Comparison of ENCODE assay signal across 2 cellular contexts in the genomic region with DNA sequence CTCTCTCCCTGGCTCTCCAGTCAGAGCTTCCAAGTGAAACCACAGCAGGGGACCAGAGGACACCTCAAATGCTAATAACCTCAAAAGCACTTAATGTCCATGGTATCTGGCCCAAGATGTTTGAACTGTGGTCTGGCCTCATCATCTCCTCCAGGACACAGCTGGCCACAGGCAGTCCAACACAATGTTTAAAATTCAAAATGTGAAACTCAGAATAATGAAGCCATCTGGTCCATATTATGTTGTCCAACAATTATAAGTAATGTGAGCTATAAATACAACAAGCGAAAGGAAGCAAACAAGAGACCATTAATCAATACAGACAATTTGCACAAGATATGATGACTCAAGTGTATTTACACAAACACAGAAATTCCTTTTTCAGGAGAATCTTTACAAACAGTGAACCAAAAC.
TF ChIP-seq lines count a peak whose summit lies in the region.

No MANE protein-coding gene starts in this region.

TF ChIP-seq in IMR-90, 13 proteins besides CTCF, POLR2A, EP300 and RAD21:
- TF ChIP-seq, protein P1, sequence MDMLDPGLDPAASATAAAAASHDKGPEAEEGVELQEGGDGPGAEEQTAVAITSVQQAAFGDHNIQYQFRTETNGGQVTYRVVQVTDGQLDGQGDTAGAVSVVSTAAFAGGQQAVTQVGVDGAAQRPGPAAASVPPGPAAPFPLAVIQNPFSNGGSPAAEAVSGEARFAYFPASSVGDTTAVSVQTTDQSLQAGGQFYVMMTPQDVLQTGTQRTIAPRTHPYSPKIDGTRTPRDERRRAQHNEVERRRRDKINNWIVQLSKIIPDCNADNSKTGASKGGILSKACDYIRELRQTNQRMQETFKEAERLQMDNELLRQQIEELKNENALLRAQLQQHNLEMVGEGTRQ (IDR thresholded peaks at IDR 0.05; ENCODE audit: low read depth, low read length), result no peak
- TF ChIP-seq CEBPB (IDR thresholded peaks at IDR 0.05; ENCODE audit: low read depth, low read length), result no peak
- no peak for TF ChIP-seq FOS (IDR thresholded peaks at IDR 0.05; ENCODE audit: low read depth, low read length)
- TF ChIP-seq, protein P2, sequence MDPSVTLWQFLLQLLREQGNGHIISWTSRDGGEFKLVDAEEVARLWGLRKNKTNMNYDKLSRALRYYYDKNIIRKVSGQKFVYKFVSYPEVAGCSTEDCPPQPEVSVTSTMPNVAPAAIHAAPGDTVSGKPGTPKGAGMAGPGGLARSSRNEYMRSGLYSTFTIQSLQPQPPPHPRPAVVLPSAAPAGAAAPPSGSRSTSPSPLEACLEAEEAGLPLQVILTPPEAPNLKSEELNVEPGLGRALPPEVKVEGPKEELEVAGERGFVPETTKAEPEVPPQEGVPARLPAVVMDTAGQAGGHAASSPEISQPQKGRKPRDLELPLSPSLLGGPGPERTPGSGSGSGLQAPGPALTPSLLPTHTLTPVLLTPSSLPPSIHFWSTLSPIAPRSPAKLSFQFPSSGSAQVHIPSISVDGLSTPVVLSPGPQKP (IDR thresholded peaks at IDR 0.05; ENCODE audit: borderline replicate concordance, low read depth, low read length), result no peak
- TF ChIP-seq MAFK (IDR thresholded peaks at IDR 0.05; ENCODE audit: low read depth, low read length), result no peak
- TF ChIP-seq NFE2L2 (IDR thresholded peaks at IDR 0.05; ENCODE audit: low read depth, low read length), result no peak
- no peak for TF ChIP-seq MXI1 (IDR thresholded peaks at IDR 0.05; ENCODE audit: borderline replicate concordance, low read depth, low read length)
- no peak for TF ChIP-seq MAZ (IDR thresholded peaks at IDR 0.05; ENCODE audit: borderline replicate concordance, low read depth, low read length)
- no peak for TF ChIP-seq BHLHE40 (IDR thresholded peaks at IDR 0.05; ENCODE audit: low read depth, low read length)

TF ChIP-seq in HepG2, 621 proteins besides CTCF, POLR2A, EP300 and RAD21 (continued from another document):
- TF ChIP-seq, protein P3, sequence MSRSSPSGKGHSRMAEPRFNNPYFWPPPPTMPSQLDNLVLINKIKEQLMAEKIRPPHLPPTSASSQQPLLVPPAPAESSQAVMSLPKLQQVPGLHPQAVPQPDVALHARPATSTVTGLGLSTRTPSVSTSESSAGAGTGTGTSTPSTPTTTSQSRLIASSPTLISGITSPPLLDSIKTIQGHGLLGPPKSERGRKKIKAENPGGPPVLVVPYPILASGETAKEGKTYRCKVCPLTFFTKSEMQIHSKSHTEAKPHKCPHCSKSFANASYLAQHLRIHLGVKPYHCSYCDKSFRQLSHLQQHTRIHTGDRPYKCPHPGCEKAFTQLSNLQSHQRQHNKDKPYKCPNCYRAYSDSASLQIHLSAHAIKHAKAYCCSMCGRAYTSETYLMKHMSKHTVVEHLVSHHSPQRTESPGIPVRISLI (CRISPR knock-in tag; IDR thresholded peaks at IDR 0.05; ENCODE audit: borderline replicate concordance), result no peak
- TF ChIP-seq FOXP1 (IDR thresholded peaks at IDR 0.05), result no peak
- peak; percentile 49; the same call in 1 of the 2 replicates for TF ChIP-seq FOXP1 (CRISPR knock-in tag; IDR thresholded peaks at IDR 0.05)
- TF ChIP-seq, protein P4, sequence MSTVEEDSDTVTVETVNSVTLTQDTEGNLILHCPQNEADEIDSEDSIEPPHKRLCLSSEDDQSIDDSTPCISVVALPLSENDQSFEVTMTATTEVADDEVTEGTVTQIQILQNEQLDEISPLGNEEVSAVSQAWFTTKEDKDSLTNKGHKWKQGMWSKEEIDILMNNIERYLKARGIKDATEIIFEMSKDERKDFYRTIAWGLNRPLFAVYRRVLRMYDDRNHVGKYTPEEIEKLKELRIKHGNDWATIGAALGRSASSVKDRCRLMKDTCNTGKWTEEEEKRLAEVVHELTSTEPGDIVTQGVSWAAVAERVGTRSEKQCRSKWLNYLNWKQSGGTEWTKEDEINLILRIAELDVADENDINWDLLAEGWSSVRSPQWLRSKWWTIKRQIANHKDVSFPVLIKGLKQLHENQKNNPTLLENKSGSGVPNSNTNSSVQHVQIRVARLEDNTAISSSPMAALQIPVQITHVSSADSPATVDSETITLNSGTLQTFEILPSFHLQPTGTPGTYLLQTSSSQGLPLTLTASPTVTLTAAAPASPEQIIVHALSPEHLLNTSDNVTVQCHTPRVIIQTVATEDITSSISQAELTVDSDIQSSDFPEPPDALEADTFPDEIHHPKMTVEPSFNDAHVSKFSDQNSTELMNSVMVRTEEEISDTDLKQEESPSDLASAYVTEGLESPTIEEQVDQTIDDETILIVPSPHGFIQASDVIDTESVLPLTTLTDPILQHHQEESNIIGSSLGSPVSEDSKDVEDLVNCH (CRISPR knock-in tag; IDR thresholded peaks at IDR 0.05), result no peak
- TF ChIP-seq, protein P5, sequence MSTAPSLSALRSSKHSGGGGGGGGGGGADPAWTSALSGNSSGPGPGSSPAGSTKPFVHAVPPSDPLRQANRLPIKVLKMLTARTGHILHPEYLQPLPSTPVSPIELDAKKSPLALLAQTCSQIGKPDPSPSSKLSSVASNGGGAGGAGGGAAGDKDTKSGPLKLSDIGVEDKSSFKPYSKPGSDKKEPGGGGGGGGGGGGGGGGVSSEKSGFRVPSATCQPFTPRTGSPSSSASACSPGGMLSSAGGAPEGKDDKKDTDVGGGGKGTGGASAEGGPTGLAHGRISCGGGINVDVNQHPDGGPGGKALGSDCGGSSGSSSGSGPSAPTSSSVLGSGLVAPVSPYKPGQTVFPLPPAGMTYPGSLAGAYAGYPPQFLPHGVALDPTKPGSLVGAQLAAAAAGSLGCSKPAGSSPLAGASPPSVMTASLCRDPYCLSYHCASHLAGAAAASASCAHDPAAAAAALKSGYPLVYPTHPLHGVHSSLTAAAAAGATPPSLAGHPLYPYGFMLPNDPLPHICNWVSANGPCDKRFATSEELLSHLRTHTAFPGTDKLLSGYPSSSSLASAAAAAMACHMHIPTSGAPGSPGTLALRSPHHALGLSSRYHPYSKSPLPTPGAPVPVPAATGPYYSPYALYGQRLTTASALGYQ (CRISPR knock-in tag; IDR thresholded peaks at IDR 0.05), result no peak
- TF ChIP-seq ZNF619 (CRISPR knock-in tag; IDR thresholded peaks at IDR 0.05), result no peak
- TF ChIP-seq AGO1 (IDR thresholded peaks at IDR 0.05; ENCODE audit: low read depth, low read length, poor library complexity, severe bottlenecking), result no peak
- TF ChIP-seq, protein P6, sequence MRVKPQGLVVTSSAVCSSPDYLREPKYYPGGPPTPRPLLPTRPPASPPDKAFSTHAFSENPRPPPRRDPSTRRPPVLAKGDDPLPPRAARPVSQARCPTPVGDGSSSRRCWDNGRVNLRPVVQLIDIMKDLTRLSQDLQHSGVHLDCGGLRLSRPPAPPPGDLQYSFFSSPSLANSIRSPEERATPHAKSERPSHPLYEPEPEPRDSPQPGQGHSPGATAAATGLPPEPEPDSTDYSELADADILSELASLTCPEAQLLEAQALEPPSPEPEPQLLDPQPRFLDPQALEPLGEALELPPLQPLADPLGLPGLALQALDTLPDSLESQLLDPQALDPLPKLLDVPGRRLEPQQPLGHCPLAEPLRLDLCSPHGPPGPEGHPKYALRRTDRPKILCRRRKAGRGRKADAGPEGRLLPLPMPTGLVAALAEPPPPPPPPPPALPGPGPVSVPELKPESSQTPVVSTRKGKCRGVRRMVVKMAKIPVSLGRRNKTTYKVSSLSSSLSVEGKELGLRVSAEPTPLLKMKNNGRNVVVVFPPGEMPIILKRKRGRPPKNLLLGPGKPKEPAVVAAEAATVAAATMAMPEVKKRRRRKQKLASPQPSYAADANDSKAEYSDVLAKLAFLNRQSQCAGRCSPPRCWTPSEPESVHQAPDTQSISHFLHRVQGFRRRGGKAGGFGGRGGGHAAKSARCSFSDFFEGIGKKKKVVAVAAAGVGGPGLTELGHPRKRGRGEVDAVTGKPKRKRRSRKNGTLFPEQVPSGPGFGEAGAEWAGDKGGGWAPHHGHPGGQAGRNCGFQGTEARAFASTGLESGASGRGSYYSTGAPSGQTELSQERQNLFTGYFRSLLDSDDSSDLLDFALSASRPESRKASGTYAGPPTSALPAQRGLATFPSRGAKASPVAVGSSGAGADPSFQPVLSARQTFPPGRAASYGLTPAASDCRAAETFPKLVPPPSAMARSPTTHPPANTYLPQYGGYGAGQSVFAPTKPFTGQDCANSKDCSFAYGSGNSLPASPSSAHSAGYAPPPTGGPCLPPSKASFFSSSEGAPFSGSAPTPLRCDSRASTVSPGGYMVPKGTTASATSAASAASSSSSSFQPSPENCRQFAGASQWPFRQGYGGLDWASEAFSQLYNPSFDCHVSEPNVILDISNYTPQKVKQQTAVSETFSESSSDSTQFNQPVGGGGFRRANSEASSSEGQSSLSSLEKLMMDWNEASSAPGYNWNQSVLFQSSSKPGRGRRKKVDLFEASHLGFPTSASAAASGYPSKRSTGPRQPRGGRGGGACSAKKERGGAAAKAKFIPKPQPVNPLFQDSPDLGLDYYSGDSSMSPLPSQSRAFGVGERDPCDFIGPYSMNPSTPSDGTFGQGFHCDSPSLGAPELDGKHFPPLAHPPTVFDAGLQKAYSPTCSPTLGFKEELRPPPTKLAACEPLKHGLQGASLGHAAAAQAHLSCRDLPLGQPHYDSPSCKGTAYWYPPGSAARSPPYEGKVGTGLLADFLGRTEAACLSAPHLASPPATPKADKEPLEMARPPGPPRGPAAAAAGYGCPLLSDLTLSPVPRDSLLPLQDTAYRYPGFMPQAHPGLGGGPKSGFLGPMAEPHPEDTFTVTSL (CRISPR knock-in tag; IDR thresholded peaks at IDR 0.05; ENCODE audit: borderline replicate concordance), result peak; percentile 33; the same call in 1 of the 2 replicates
- peak; percentile 31; the same call in 1 of the 2 replicates for TF ChIP-seq FOXA3 (CRISPR knock-in tag; IDR thresholded peaks at IDR 0.05)
- TF ChIP-seq, protein P7, sequence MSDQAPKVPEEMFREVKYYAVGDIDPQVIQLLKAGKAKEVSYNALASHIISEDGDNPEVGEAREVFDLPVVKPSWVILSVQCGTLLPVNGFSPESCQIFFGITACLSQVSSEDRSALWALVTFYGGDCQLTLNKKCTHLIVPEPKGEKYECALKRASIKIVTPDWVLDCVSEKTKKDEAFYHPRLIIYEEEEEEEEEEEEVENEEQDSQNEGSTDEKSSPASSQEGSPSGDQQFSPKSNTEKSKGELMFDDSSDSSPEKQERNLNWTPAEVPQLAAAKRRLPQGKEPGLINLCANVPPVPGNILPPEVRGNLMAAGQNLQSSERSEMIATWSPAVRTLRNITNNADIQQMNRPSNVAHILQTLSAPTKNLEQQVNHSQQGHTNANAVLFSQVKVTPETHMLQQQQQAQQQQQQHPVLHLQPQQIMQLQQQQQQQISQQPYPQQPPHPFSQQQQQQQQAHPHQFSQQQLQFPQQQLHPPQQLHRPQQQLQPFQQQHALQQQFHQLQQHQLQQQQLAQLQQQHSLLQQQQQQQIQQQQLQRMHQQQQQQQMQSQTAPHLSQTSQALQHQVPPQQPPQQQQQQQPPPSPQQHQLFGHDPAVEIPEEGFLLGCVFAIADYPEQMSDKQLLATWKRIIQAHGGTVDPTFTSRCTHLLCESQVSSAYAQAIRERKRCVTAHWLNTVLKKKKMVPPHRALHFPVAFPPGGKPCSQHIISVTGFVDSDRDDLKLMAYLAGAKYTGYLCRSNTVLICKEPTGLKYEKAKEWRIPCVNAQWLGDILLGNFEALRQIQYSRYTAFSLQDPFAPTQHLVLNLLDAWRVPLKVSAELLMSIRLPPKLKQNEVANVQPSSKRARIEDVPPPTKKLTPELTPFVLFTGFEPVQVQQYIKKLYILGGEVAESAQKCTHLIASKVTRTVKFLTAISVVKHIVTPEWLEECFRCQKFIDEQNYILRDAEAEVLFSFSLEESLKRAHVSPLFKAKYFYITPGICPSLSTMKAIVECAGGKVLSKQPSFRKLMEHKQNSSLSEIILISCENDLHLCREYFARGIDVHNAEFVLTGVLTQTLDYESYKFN (CRISPR knock-in tag; conservative IDR thresholded peaks at IDR 0.05), result peak; percentile 55
- TF ChIP-seq GATAD2A (CRISPR knock-in tag; IDR thresholded peaks at IDR 0.05), result peak; percentile 35; the same call in 1 of the 2 replicates
